Comparison of ENCODE assay signal across 23 cellular contexts in genomic region chr10:57119690-57120089, GRCh38.
"Had no signal": no experiment of that assay in that cellular context is flagged by ENCODE, and none has a peak within 500 bp of the region (broad histone marks: within the 10 kb centered on the region; RNA-seq: fewer than 3 reads in every experiment).

No MANE protein-coding gene starts in this region.

- H3K27ac ChIP-seq: RWPE1 had no signal

- ATAC-seq: HepG2, Panc1, PC-3, SK-N-SH treated with all-trans-retinoic acid at 6 μM for 48 hours had no signal

- DNase-seq: IMR-90; Karpas-422; KG1; MG63; NCI-H1092; NCI-H1105 treated with DMSO at 0.1 percent for 48 hours; NCI-H1417 treated with DMSO at 0.1 percent for 48 hours; NCI-H1694; NCI-H187 treated with DMSO at 0.1 percent for 48 hours; NCI-H2029 treated with DMSO at 0.1 percent for 48 hours; NCI-H2171; NCI-H226; NCI-H446; NCI-H510A; NCI-H524 treated with DMSO at 0.1 percent for 48 hours; NCI-H69; NK-92 treated with Interleukin-12 subunit alpha and Interleukin-12 subunit beta, amount 100 ng/mL, for 24 hours; PC-3; SHP77 had no signal

- H3K27me3 ChIP-seq: MG63 had no signal
